1 cellular context compared by ENCODE assay signal in genomic region chr16:4307215-4308037, GRCh38.
TF ChIP-seq lines count a peak whose summit lies in the region.

No MANE protein-coding gene starts in this region.

TF ChIP-seq in GM12878, 131 proteins besides CTCF, POLR2A, EP300 and RAD21 (continued from another document):
- TF ChIP-seq BMI1 (IDR thresholded peaks at IDR 0.05; ENCODE audit: borderline replicate concordance) (no peak), E2F4 (IDR thresholded peaks at IDR 0.05; ENCODE audit: low read depth, low read length) (no peak), RAD51 (IDR thresholded peaks at IDR 0.05) (no peak), ZNF384 (IDR thresholded peaks at IDR 0.05; ENCODE audit: borderline replicate concordance, low read depth, low read length) (no peak), CREM (IDR thresholded peaks at IDR 0.05; ENCODE audit: low read depth) (peak; percentile 74; the same call in 1 of the 2 replicates), IKZF1 (conservative IDR thresholded peaks at IDR 0.05) (peak; percentile 76), SRF (IDR thresholded peaks at IDR 0.05; ENCODE audit: low read depth in 2 of 2, low read length in 2 of 2) (peak in 1 of 2 experiments; percentile 68; a peak in 1 of 4 replicates), MEF2A (IDR thresholded peaks at IDR 0.05; ENCODE audit: insufficient read depth, low read depth, low read length) (no peak), HSF1 (IDR thresholded peaks at IDR 0.05; ENCODE audit: low read depth, low read length) (peak; percentile 28; the same call in 1 of the 2 replicates), BHLHE40 (IDR thresholded peaks at IDR 0.05; ENCODE audit: borderline replicate concordance in 1 of 2, low read depth in 2 of 2, low read length in 1 of 2) (peak; percentile 66 to 77; a peak in 2 of 4 replicates), NR2C1 (IDR thresholded peaks at IDR 0.05) (peak; percentile 88), JUND (IDR thresholded peaks at IDR 0.05; ENCODE audit: low read depth, low read length) (no peak; the same call in 1 of the 2 replicates), ZSCAN29 (IDR thresholded peaks at IDR 0.05) (0 out of 2 replicates have a peak, but pooled peaks have one; percentile 27), SMAD1 (IDR thresholded peaks at IDR 0.05; ENCODE audit: low read depth, partially characterized antibody) (no peak), CBX5 (IDR thresholded peaks at IDR 0.05; ENCODE audit: low read depth) (no peak), ZBTB40 (IDR thresholded peaks at IDR 0.05; ENCODE audit: borderline replicate concordance) (peak; percentile 60), NKRF (conservative IDR thresholded peaks at IDR 0.05) (peak; percentile 78; the same call in 1 of the 2 replicates), SKIL (IDR thresholded peaks at IDR 0.05; ENCODE audit: low read depth, poor library complexity, severe bottlenecking) (peak; percentile 54), SREBF2 (IDR thresholded peaks at IDR 0.05; ENCODE audit: low read length) (no peak), ZBED1 (IDR thresholded peaks at IDR 0.05; ENCODE audit: borderline replicate concordance) (peak; percentile 99; the same call in 1 of the 2 replicates), NFYA (IDR thresholded peaks at IDR 0.05; ENCODE audit: borderline replicate concordance, low read depth, low read length) (no peak), NBN (IDR thresholded peaks at IDR 0.05) (peak; percentile 33), IRF5 (IDR thresholded peaks at IDR 0.05; ENCODE audit: borderline replicate concordance) (no peak), KLF5 (IDR thresholded peaks at IDR 0.05; ENCODE audit: partially characterized antibody) (peak; percentile 86), USF2 (IDR thresholded peaks at IDR 0.05; ENCODE audit: borderline replicate concordance, low read depth, low read length) (peak; percentile 40), EGR1 (IDR thresholded peaks at IDR 0.05; ENCODE audit: borderline replicate concordance in 1 of 2, low read depth in 2 of 2, low read length in 2 of 2) (peak in 1 of 2 experiments; percentile 87; a peak in 2 of 3 replicates), E2F8 (IDR thresholded peaks at IDR 0.05; ENCODE audit: low read depth, partially characterized antibody) (no peak), FOXK2 (IDR thresholded peaks at IDR 0.05) (no peak)
